ENCODE assay signal across 7 cellular contexts in the genomic region with DNA sequence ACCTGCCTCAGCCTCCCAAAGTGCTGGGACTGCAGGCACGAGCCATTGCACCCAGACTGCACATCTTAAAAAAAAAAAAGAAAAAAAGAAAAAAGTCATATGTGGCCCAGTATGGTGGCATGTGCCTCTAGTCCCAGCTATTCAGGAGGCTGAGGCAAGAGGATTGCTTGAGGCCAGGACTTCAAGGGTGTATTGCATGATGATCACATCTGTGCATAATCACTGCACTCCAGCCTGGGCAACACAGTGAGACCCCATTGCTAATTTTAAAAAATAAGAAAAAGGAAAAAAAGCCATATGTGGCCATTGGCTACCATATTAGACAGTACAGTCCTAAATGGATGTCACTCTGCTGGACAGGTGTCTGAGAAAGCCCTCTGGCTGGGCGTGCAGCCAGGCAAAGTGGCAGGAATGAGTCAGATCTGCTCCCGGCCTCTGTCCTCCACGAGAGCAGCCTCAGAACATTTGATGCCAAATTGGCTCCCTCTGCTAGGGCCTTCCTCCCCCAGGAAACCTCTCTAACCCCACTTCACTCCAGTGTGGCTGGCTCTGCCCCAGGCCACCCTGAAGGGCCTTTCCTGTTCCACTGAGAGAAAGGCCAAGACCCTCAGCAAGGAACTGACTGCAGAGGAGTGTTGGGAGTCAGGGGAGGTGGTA. TPM values are rescaled to one million over a fixed set of nuclear protein-coding genes. Genes with fewer than 3 reads are reported as not detected.
DNase-seq lines count a peak whose midpoint lies in the region; ATAC-seq and TF ChIP-seq lines count a peak whose summit lies in the region.

No MANE protein-coding gene starts in this region.

- no peak overlapping the region for H3K4me3 ChIP-seq in PC-9
- no peak overlapping the region for H3K4me3 ChIP-seq in upper lobe of right lung

- no peaks in the 10 kb centered on the region; the same call in 1 of the 2 replicates for H4K20me1 ChIP-seq in PC-9 (ENCODE audit: insufficient read depth)

- peaks cover 8% of the 10 kb centered on the region; the same call in 1 of the 2 replicates for H3F3A ChIP-seq in PC-9 (ENCODE audit: insufficient read depth, low read depth)

- peak overlapping the region; percentile 8; the same call in 1 of the 2 replicates for H3K4me2 ChIP-seq in PC-9

- H3K9me2 ChIP-seq in PC-9 (ENCODE audit: insufficient read depth), result no peaks in the 10 kb centered on the region

- H3K36me3 ChIP-seq in PC-9 (ENCODE audit: low read depth) (no peaks in the 10 kb centered on the region), upper lobe of right lung (no peaks in the 10 kb centered on the region)

- no peak overlapping the region for H2AFZ ChIP-seq in PC-9

- no peaks in the 10 kb centered on the region for H3K79me2 ChIP-seq in PC-9 (ENCODE audit: low read depth)

- TF ChIP-seq CTCF in PC-9 (conservative IDR thresholded peaks at IDR 0.05) (no peak), upper lobe of right lung (IDR thresholded peaks at IDR 0.05) (no peak)

- H3K4me1 ChIP-seq in PC-9 (replicated peaks; ENCODE audit: insufficient read depth), result no peaks in the 10 kb centered on the region
- H3K4me1 ChIP-seq in upper lobe of right lung, result no peaks in the 10 kb centered on the region

- CTCF ChIA-PET in PC-9 (lab: Charles Lee), result interaction anchor here (0.6 kb wide), 1 partner anchor 9 kb away, joined by 3 read pairs; no protein-coding TSS in a partner anchor

- intact Hi-C loops in PC-9 (cut with micrococcal nuclease; ENCODE audit: unreplicated experiment), result no loop called here
- intact Hi-C loops in upper lobe of right lung (cut with DNase I), result no loop called here

- peak; percentile 72 to 76 for DNase-seq in PC-9
- peak; percentile 57 for DNase-seq in glomerular visceral epithelial cell (ENCODE audit: extremely low spot score)
- DNase-seq in upper lobe of right lung, result peak; percentile 81
- DNase-seq in NK-92 (lab: John Stamatoyannopoulos, UW; ENCODE audit: unreplicated experiment), result no peak
- DNase-seq in effector CD8-positive, alpha-beta T cell (lab: John Stamatoyannopoulos, UW), result no peak

- ATAC-seq in GM21786 (IDR thresholded peaks at IDR 0.05; ENCODE audit: unreplicated experiment), result peak; percentile 64
- ATAC-seq in upper lobe of right lung, result peak; percentile 75
- ATAC-seq in HG02884 (IDR thresholded peaks at IDR 0.05; ENCODE audit: unreplicated experiment), result no peak

- H3K9me3 ChIP-seq in PC-9 (ENCODE audit: insufficient read depth, low read depth) (no peaks in the 10 kb centered on the region), upper lobe of right lung (no peaks in the 10 kb centered on the region)

- H3K27me3 ChIP-seq in PC-9 (ENCODE audit: insufficient read depth, low read depth) (no peaks in the 10 kb centered on the region), upper lobe of right lung (no peaks in the 10 kb centered on the region)

- no TSS peak for BruUV-seq in PC-9 (replicated peaks; lab: Mats Ljungman, UMichigan)

- no peak overlapping the region for H3K27ac ChIP-seq in PC-9
- H3K27ac ChIP-seq in upper lobe of right lung, result no peak overlapping the region

- POLR2A ChIA-PET in PC-9 (lab: Charles Lee; ENCODE audit: unreplicated experiment), result no interaction called here

RNA-seq across cellular contexts. Expression of a gene that starts 14.7 kb away (rescaled TPM):
- not detected in 2 replicates for total RNA-seq in PC-9 (2021)
- not detected for total RNA-seq in upper lobe of right lung

RNA-seq across cellular contexts. Expression of a gene that starts 21.4 kb away (rescaled TPM):
- total RNA-seq in PC-9 (2021), result 17.4 and 21.6 TPM in 2 replicates
- total RNA-seq in upper lobe of right lung, result 22.4 TPM

RNA-seq across cellular contexts. Expression of a gene that starts 28.1 kb away (rescaled TPM):
- total RNA-seq in PC-9 (2021) (66.8 and 72.7 TPM in 2 replicates), upper lobe of right lung (41.8 TPM)

RNA-seq across cellular contexts. Expression of a gene that starts 57.5 kb away (rescaled TPM):
- total RNA-seq in PC-9 (2021), result 0.75 TPM in 1 of 2 replicates, not detected in the other
- 0.26 TPM for total RNA-seq in upper lobe of right lung

RNA-seq across cellular contexts. Expression of a gene that starts 59.8 kb away (rescaled TPM):
- total RNA-seq in PC-9 (2021), result not detected in 2 replicates
- not detected for total RNA-seq in upper lobe of right lung

Comparison
In these comparisons a context has a peak if more than half of its experiments do, and no peak if none do; other contexts are left out.
1. DNase-seq: peak in PC-9 (2 of 2), glomerular visceral epithelial cell (single experiment) and upper lobe of right lung (single experiment); none in NK-92 (single experiment) and effector CD8-positive, alpha-beta T cell (single experiment).